Comparison of ENCODE assay signal across 7 cellular contexts in genomic region chr19:41322451-41322850, GRCh38. TPM values are rescaled to one million over a fixed set of nuclear protein-coding genes. Genes with fewer than 3 reads are reported as not detected.
A peak's percentile ranks its signal among the peaks of the same experiment; 100 is the strongest.
DNase-seq lines count a peak whose midpoint lies in the region; ATAC-seq, FAIRE-seq and TF ChIP-seq lines count a peak whose summit lies in the region.
"Had no signal": no experiment of that assay in that cellular context is flagged by ENCODE, and none has a peak within 500 bp of the region (broad histone marks: within the 10 kb centered on the region; RNA-seq: fewer than 3 reads in every experiment).

No MANE protein-coding gene starts in this region.

- H3K27ac Mint-ChIP-seq in activated naive CD4-positive, alpha-beta T cell treated with anti-CD3 and anti-CD28 coated beads, Interleukin-2, amount 10 ng/mL, durations not matched to agents 7 days and 5 days: peak overlapping the region; percentile 47

- no peaks in the 10 kb centered on the region for H3K27me3 ChIP-seq in tibial nerve

- CTCF ChIA-PET in activated naive CD4-positive, alpha-beta T cell treated with anti-CD3 and anti-CD28 coated beads, Interleukin-2, amount 10 ng/mL, durations not matched to agents 7 days and 5 days (lab: Charles Lee): interaction anchor here (0.6 to 2.8 kb wide), 2 partner anchors 14 to 24 kb away, joined by 3 to 10 read pairs; no protein-coding TSS in a partner anchor

- FAIRE-seq in kidney (lab: Jason Lieb, UNC): no peak

- H3K4me3 Mint-ChIP-seq in activated naive CD4-positive, alpha-beta T cell treated with anti-CD3 and anti-CD28 coated beads, Interleukin-2, amount 10 ng/mL, durations not matched to agents 7 days and 5 days: no peak overlapping the region

- intact Hi-C loops in kidney (cut with DNase I): no loop called here

- no peak for DNase-seq in activated naive CD4-positive, alpha-beta T cell treated with anti-CD3 and anti-CD28 coated beads, Interleukin-2, amount 10 ng/mL, durations not matched to agents 7 days and 5 days
- DNase-seq in activated naive CD4-positive, alpha-beta T cell treated with anti-CD3 and anti-CD28 coated beads, Interleukin-2, amount 50 U/mL, for 16 hours: no peak
- DNase-seq in kidney (no peak), tibial nerve (ENCODE audit: low spot score in 2 of 2) (no peak), H4 (ENCODE audit: low spot score) (no peak)
- DNase-seq: NCI-H524 treated with DMSO at 0.1 percent for 48 hours had no signal

- TF ChIP-seq EP300 in tibial nerve (IDR thresholded peaks at IDR 0.05): no peak

- WGBS in tibial nerve, 2 donors: 87 to 90% methylated on average over 9 to 11 of the region's 11 CpGs

- H3K4me3 ChIP-seq in kidney (ENCODE audit: low read length in 2 of 2): no peak overlapping the region
- H3K4me3 ChIP-seq in tibial nerve: no peak overlapping the region

- no peak overlapping the region for H3K9ac ChIP-seq in kidney (ENCODE audit: low read length in 2 of 2)

- no peaks in the 10 kb centered on the region for H3K27me3 Mint-ChIP-seq in activated naive CD4-positive, alpha-beta T cell treated with anti-CD3 and anti-CD28 coated beads, Interleukin-2, amount 10 ng/mL, durations not matched to agents 7 days and 5 days

- H3K4me1 Mint-ChIP-seq in activated naive CD4-positive, alpha-beta T cell treated with anti-CD3 and anti-CD28 coated beads, Interleukin-2, amount 10 ng/mL, durations not matched to agents 7 days and 5 days: peaks cover 38% of the 10 kb centered on the region

- H3K36me3 Mint-ChIP-seq in activated naive CD4-positive, alpha-beta T cell treated with anti-CD3 and anti-CD28 coated beads, Interleukin-2, amount 10 ng/mL, durations not matched to agents 7 days and 5 days: peaks cover 58% of the 10 kb centered on the region

- H3K27ac ChIP-seq in kidney (ENCODE audit: low read depth in 2 of 2, low read length in 2 of 2): peak overlapping the region; percentile 70 to 76
- peak overlapping the region; percentile 63 to 95 (median 81) for H3K27ac ChIP-seq in tibial nerve

- TF ChIP-seq POLR2A in tibial nerve (IDR thresholded peaks at IDR 0.05): no peak

- no peak for TF ChIP-seq CTCF in kidney (IDR thresholded peaks at IDR 0.05; ENCODE audit: borderline replicate concordance, extremely low read depth, insufficient read depth)
- no peak for TF ChIP-seq CTCF in tibial nerve (IDR thresholded peaks at IDR 0.05)

- ATAC-seq in GM19328 (IDR thresholded peaks at IDR 0.05; ENCODE audit: unreplicated experiment): no peak

- H3K9me3 Mint-ChIP-seq in activated naive CD4-positive, alpha-beta T cell treated with anti-CD3 and anti-CD28 coated beads, Interleukin-2, amount 10 ng/mL, durations not matched to agents 7 days and 5 days: no peaks in the 10 kb centered on the region

- H3K4me1 ChIP-seq in kidney (ENCODE audit: control insufficient read depth in 1 of 2, insufficient read depth in 1 of 2, low read depth in 1 of 2, low read length in 2 of 2) (peaks cover 30 to 51% of the 10 kb centered on the region in 2 donors), tibial nerve (peaks cover 0 to 64% (median 54%) of the 10 kb centered on the region in 4 donors)

- H3K36me3 ChIP-seq in kidney (ENCODE audit: control insufficient read depth in 1 of 2, insufficient read depth in 2 of 2, low read length in 2 of 2): peaks cover 13 to 18% of the 10 kb centered on the region in 2 donors
- peaks cover 0 to 58% (median 15%) of the 10 kb centered on the region in 3 donors for H3K36me3 ChIP-seq in tibial nerve

- no peaks in the 10 kb centered on the region for H3K9me3 ChIP-seq in kidney (ENCODE audit: control insufficient read depth in 1 of 2, low read length in 2 of 2)
- no peaks in the 10 kb centered on the region for H3K9me3 ChIP-seq in tibial nerve

RNA-seq across cellular contexts. Expression of gene CCDC97, which starts 12.5 kb away (rescaled TPM):
- 28.1 TPM for total RNA-seq in kidney
- polyA plus RNA-seq in kidney (ENCODE audit: insufficient read depth, low read depth, low replicate concordance): 9.8 TPM
- total RNA-seq in tibial nerve: 10 to 100 TPM; 12.9 to 21.3 (median 15.0) TPM
- total RNA-seq in H4 (2014; rRNA removed; shearing (Covaris generic)): 4.6 and 7.8 TPM in 2 replicates

RNA-seq across cellular contexts. Expression of gene TGFB1, which starts 31.3 kb away (rescaled TPM):
- total RNA-seq in kidney (48.0 TPM), tibial nerve (10 to 100 TPM; 14.6 to 31.8 (median 23.9) TPM)
- polyA plus RNA-seq in kidney (ENCODE audit: insufficient read depth, low read depth, low replicate concordance): 19.1 TPM
- total RNA-seq in H4 (2014; rRNA removed; shearing (Covaris generic)): 12.5 and 15.4 TPM in 2 replicates

RNA-seq across cellular contexts. Expression of gene B9D2, which starts 41.5 kb away (rescaled TPM):
- total RNA-seq in kidney (12.6 TPM), tibial nerve (1 to 10 TPM in 3 of 4 donors, under 1 TPM in 1; 0.87 to 8.2 (median 3.6) TPM)
- polyA plus RNA-seq in kidney (ENCODE audit: insufficient read depth, low read depth, low replicate concordance): 15.7 TPM
- total RNA-seq in H4 (2014; rRNA removed; shearing (Covaris generic)): 7.5 and 9.3 TPM in 2 replicates

RNA-seq across cellular contexts. Expression of gene TMEM91, which starts 53.9 kb away (rescaled TPM):
- total RNA-seq in kidney (9.5 TPM), tibial nerve (10 to 100 TPM; 20.3 to 50.8 (median 31.5) TPM)
- polyA plus RNA-seq in kidney (ENCODE audit: insufficient read depth, low read depth, low replicate concordance): 24.3 TPM
- total RNA-seq in H4 (2014; rRNA removed; shearing (Covaris generic)): 0.08 and 0.97 TPM in 2 replicates

RNA-seq across cellular contexts. Expression of gene HNRNPUL1, which starts 58.3 kb away (rescaled TPM):
- total RNA-seq in kidney (182 TPM), tibial nerve (100 to 1,000 TPM; 136 to 163 (median 146) TPM)
- polyA plus RNA-seq in kidney (ENCODE audit: insufficient read depth, low read depth, low replicate concordance): 51.0 TPM
- 70.9 and 82.4 TPM in 2 replicates for total RNA-seq in H4 (2014; rRNA removed; shearing (Covaris generic))
